In genomic region chr6:154537486-154537885, GRCh38 we compare ENCODE assay signal across 20 cellular contexts. TPM values are rescaled to one million over a fixed set of nuclear protein-coding genes. Genes with fewer than 3 reads are reported as not detected.
DNase-seq lines count a peak whose midpoint lies in the region; ATAC-seq and TF ChIP-seq lines count a peak whose summit lies in the region.
"Had no signal": no experiment of that assay in that cellular context is flagged by ENCODE, and none has a peak within 500 bp of the region (broad histone marks: within the 10 kb centered on the region; RNA-seq: fewer than 3 reads in every experiment).

No MANE protein-coding gene starts in this region.

- H3K9me3 ChIP-seq in IMR-90 (ENCODE audit: control insufficient read depth, insufficient read depth, low read length) (no peaks in the 10 kb centered on the region), right lobe of liver (no peaks in the 10 kb centered on the region)
- H3K9me3 ChIP-seq: BLaER1, lower lobe of right lung had no signal

- H3K9me1 ChIP-seq in IMR-90 (ENCODE audit: insufficient read depth, low read length): no peaks in the 10 kb centered on the region

- no TSS peak for BruUV-seq in IMR-90 (replicated peaks; lab: Mats Ljungman, UMichigan)

- no peak overlapping the region for H3K9ac ChIP-seq in IMR-90 (ENCODE audit: low read depth, low read length)
- H3K9ac ChIP-seq: BLaER1 had no signal

- POLR2A ChIA-PET in IMR-90 (lab: Charles Lee; ENCODE audit: unreplicated experiment): interaction anchor here (1.0 kb wide), 1 partner anchor 27 kb away, joined by 8 read pairs; the partner anchor contains the start of gene CNKSR3

- H4K5ac ChIP-seq in IMR-90 (ENCODE audit: low read depth, low read length): no peak overlapping the region

- in situ Hi-C loops in IMR-90 (cut with MboI; ENCODE audit: low sequenced_read_pairs): no loop called here

- dilution Hi-C loops in IMR-90 (cut with HindIII; ENCODE audit: low sequenced_read_pairs, unreplicated experiment): no loop called here

- H3K14ac ChIP-seq in IMR-90 (replicated peaks; ENCODE audit: low read depth, low read length): no peak overlapping the region

- H3K27ac ChIP-seq in IMR-90 (ENCODE audit: insufficient read depth, low read length) (no peak overlapping the region), right lobe of liver (peak overlapping the region in 2 of 3 donors; percentile 59 to 71)
- H3K27ac ChIP-seq: BLaER1, HL-60, lower lobe of right lung, PC-9 had no signal

- H3K18ac ChIP-seq in IMR-90 (ENCODE audit: low read depth, low read length): no peak overlapping the region

- no peaks in the 10 kb centered on the region; the same call in 1 of the 2 replicates for H3K4me1 ChIP-seq in IMR-90 (ENCODE audit: control insufficient read depth, insufficient read depth, low read length)
- peaks cover 0 to 16% (median 9%) of the 10 kb centered on the region in 4 donors for H3K4me1 ChIP-seq in right lobe of liver
- H3K4me1 ChIP-seq: BLaER1, lower lobe of right lung had no signal

- TF ChIP-seq CTCF in IMR-90 (conservative IDR thresholded peaks at IDR 0.05; ENCODE audit: low read depth, low read length) (no peak), right lobe of liver (IDR thresholded peaks at IDR 0.05) (no peak)

- no peak overlapping the region for H3K23ac ChIP-seq in IMR-90 (ENCODE audit: low read depth, low read length)

- no peak overlapping the region for H2AK9ac ChIP-seq in IMR-90 (replicated peaks; ENCODE audit: low read depth, low read length, poor library complexity)

- no peaks in the 10 kb centered on the region for H3K36me3 ChIP-seq in IMR-90 (ENCODE audit: control insufficient read depth, insufficient read depth, low read length)
- H3K36me3 ChIP-seq in right lobe of liver: no peaks in the 10 kb centered on the region
- H3K36me3 ChIP-seq: BLaER1, lower lobe of right lung had no signal

- no peak overlapping the region for H2BK15ac ChIP-seq in IMR-90 (ENCODE audit: low read depth, low read length)

- no peak overlapping the region for H3K4ac ChIP-seq in IMR-90 (ENCODE audit: low read depth, low read length)

- H4K91ac ChIP-seq in IMR-90 (ENCODE audit: insufficient read depth, low read depth, low read length): no peak overlapping the region

- H3K4me2 ChIP-seq in IMR-90 (ENCODE audit: low read depth, low read length): no peak overlapping the region
- H3K4me2 ChIP-seq: BLaER1, PC-9 had no signal

- no peak for TF ChIP-seq RAD21 in IMR-90 (IDR thresholded peaks at IDR 0.05; ENCODE audit: low read length)

- no peak overlapping the region for H2BK5ac ChIP-seq in IMR-90 (ENCODE audit: low read depth, low read length, poor library complexity, severe bottlenecking)

- H3K27me3 ChIP-seq in IMR-90 (ENCODE audit: control insufficient read depth, insufficient read depth, low read length) (no peaks in the 10 kb centered on the region; the same call in 1 of the 2 replicates), right lobe of liver (no peaks in the 10 kb centered on the region)
- H3K27me3 ChIP-seq: BLaER1 had no signal

- intact Hi-C loops in IMR-90 (cut with micrococcal nuclease): no loop called here
- intact Hi-C loops in right lobe of liver (cut with DNase I): no loop called here
- intact Hi-C loops in sciatic nerve (cut with DNase I): no loop called here

- H3K56ac ChIP-seq in IMR-90 (ENCODE audit: extremely low read depth, insufficient read depth, low read length): no peak overlapping the region

- H3K4me3 ChIP-seq in IMR-90 (ENCODE audit: insufficient read depth, low read depth, low read length) (no peak overlapping the region), right lobe of liver (peak overlapping the region in 1 of 3 donors; percentile 28)
- H3K4me3 ChIP-seq: BLaER1, lower lobe of right lung, PC-9 had no signal

- H4K20me1 ChIP-seq in IMR-90 (ENCODE audit: insufficient read depth, low read length): no peaks in the 10 kb centered on the region
- H4K20me1 ChIP-seq: BLaER1 had no signal

- CTCF ChIA-PET in IMR-90 (lab: Yijun Ruan, JAX): interaction anchor here (0.8 kb wide), 1 partner anchor 76 kb away, joined by 3 read pairs; no protein-coding TSS in a partner anchor

- peak overlapping the region; percentile 16 for H2AFZ ChIP-seq in IMR-90 (replicated peaks; ENCODE audit: low read length, poor library complexity)
- H2AFZ ChIP-seq: PC-9 had no signal

- TF ChIP-seq POLR2A in IMR-90 (IDR thresholded peaks at IDR 0.05; ENCODE audit: low read depth, low read length) (no peak), right lobe of liver (IDR thresholded peaks at IDR 0.05) (no peak), GM18505 (IDR thresholded peaks at IDR 0.05; ENCODE audit: borderline replicate concordance, extremely low read depth, insufficient read depth, insufficient read length) (no peak)

- DNase-seq in IMR-90 (no peak), SHP77 treated with DMSO at 0.1 percent for 48 hours (lab: John Stamatoyannopoulos, UW) (peak; percentile 57), right lobe of liver (no peak), sciatic nerve (ENCODE audit: low spot score) (no peak), GM19240 (ENCODE audit: insufficient read length, low spot score) (no peak)
- DNase-seq: activated CD4-positive, alpha-beta T cell treated with anti-CD3 and anti-CD28 coated beads, Interleukin-2, amount 50 U/mL, for 1 hour; activated T-cell treated with anti-CD3 and anti-CD28 coated beads for 4 hours; cortex of kidney; lower lobe of right lung; NCI-H1694; NCI-H510A treated with DMSO at 0.1 percent for 48 hours; PC-9; stimulated activated CD4-positive, alpha-beta T cell treated with anti-CD3 and anti-CD28 coated beads, Interleukin-4, amount 100 ng/mL, for 24 hours; stimulated activated CD8-positive, alpha-beta memory T cell treated with anti-CD3 and anti-CD28 coated beads, Interleukin-4, amount 100 ng/mL, for 48 hours had no signal

- H4K8ac ChIP-seq in IMR-90 (ENCODE audit: low read depth in 2 of 2, low read length in 2 of 2): no peak overlapping the region

- no peak overlapping the region for H2BK120ac ChIP-seq in IMR-90 (ENCODE audit: low read depth, low read length)

- H3K79me1 ChIP-seq in IMR-90 (ENCODE audit: low read depth in 1 of 2, low read length in 2 of 2): no peaks in the 10 kb centered on the region

- no CpG with 5 or more reads among the region's 8 CpGs for WGBS in IMR-90 (ENCODE audit: extremely low coverage in 2 of 2, insufficient read length in 1 of 2), 2 experiments
- WGBS in right lobe of liver (ENCODE audit: insufficient coverage, low coverage, low lambda C conversion rate, missing lambda C conversion rate): 48% methylated on average over 8 of the region's 8 CpGs

- no peak overlapping the region for H2AK5ac ChIP-seq in IMR-90 (ENCODE audit: low read depth, low read length)

- H2BK20ac ChIP-seq in IMR-90 (ENCODE audit: low read depth, low read length): no peak overlapping the region

- ATAC-seq in IMR-90 (ENCODE audit: low read depth): no peak
- ATAC-seq in right lobe of liver: peak; percentile 58 to 83 (median 62)
- peak; percentile 52 for ATAC-seq in sciatic nerve
- ATAC-seq in GM18517 (IDR thresholded peaks at IDR 0.05; ENCODE audit: unreplicated experiment): no peak
- no peak for ATAC-seq in GM18505 (IDR thresholded peaks at IDR 0.05; ENCODE audit: unreplicated experiment)
- ATAC-seq: activated naive CD4-positive, alpha-beta T cell treated with anti-CD3 and anti-CD28 coated beads, Interleukin-2, amount 50 U/mL, for 72 hours; lower lobe of right lung; natural killer cell treated with Interleukin-12 subunit alpha and Interleukin-12 subunit beta and Interleukin-15 and Interleukin-18, amount 100 ng/mL, for 72 hours had no signal

TF ChIP-seq in IMR-90, 13 proteins besides CTCF, POLR2A, EP300 and RAD21:
- no peak for TF ChIP-seq USF2 (IDR thresholded peaks at IDR 0.05; ENCODE audit: low read depth, low read length)

RNA-seq across cellular contexts. Expression of gene CNKSR3, which starts 27.0 kb away (rescaled TPM):
- total RNA-seq in IMR-90 (2012; rRNA removed) (15.0 and 15.8 TPM in 2 replicates), right lobe of liver (10 to 100 TPM; 19.8 to 43.4 (median 26.9) TPM), sciatic nerve (22.2 TPM)
- 6.2 and 6.7 TPM in 2 replicates for polyA plus RNA-seq in IMR-90 (2012; rRNA removed)
- polyA plus RNA-seq in IMR-90 (2012; cell fraction: cytosol; rRNA removed): 2.9 and 3.3 TPM in 2 replicates
- polyA plus RNA-seq in IMR-90 (2012; cell fraction: nucleus; rRNA removed; ENCODE audit: low replicate concordance): 2.8 and 6.6 TPM in 2 replicates

Comparison
In these comparisons a context has a peak if more than half of its experiments do, and no peak if none do; other contexts are left out.
1. ATAC-seq: peak in right lobe of liver (4 of 4) and sciatic nerve (single experiment); none in IMR-90 (single experiment), GM18517 (single experiment) and GM18505 (single experiment).